Comparison of ENCODE assay signal across 27 cellular contexts in the genomic region with DNA sequence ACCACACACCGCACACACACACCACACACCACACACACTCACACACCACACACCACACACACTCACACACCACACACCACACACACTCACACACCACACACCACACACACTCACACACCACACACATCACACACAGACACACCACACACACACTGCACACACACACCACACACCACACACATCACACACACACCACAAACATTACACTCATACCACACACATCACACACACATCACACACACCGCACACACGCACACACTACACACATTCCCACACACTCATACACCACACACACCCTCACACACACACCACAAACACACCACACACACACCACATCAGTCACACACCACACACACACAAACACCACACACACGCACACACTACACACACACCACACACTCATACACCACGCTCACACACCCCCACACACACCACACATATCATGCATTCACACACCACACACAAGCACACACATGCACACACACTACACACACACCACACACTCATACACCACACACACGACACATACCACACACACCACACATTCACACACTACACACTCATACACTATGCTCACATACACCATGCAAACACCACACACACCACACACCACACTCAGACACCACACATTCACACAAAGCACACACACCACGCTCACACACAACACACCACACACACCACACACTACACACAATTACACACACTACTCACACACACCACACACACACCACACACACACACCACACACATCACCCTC. TPM values are rescaled to one million over a fixed set of nuclear protein-coding genes. Genes with fewer than 3 reads are reported as not detected.
"Had no signal": no experiment of that assay in that cellular context is flagged by ENCODE, and none has a peak within 500 bp of the region (broad histone marks: within the 10 kb centered on the region; RNA-seq: fewer than 3 reads in every experiment).

No MANE protein-coding gene starts in this region.

- H3K9ac ChIP-seq: parathyroid adenoma had no signal

- H3K27ac Mint-ChIP-seq: activated CD4-positive, alpha-beta memory T cell treated with anti-CD3 and anti-CD28 coated beads for 36 hours; activated CD4-positive, alpha-beta T cell treated with anti-CD3 and anti-CD28 coated beads, Interleukin-2, amount 10 ng/mL, durations not matched to agents 24 days and 14 days; activated naive CD4-positive, alpha-beta T cell treated with anti-CD3 and anti-CD28 coated beads, Interleukin-2, amount 10 ng/mL, durations not matched to agents 7 days and 5 days; activated T-cell treated with anti-CD3 and anti-CD28 coated beads, Interleukin-2, amount 50 U/mL, for 24 hours; dendritic cell treated with granulocyte-macrophage colony-stimulating factor and Interleukin-4, amounts not matched to agents 40 ng/mL and 50 ng/mL, for 4 days; naive B cell; T-helper 17 cell had no signal

- H3K4me1 ChIP-seq: foreskin keratinocyte, parathyroid adenoma had no signal

- ATAC-seq: T-helper 17 cell had no signal

- H3K4me3 ChIP-seq: uterus had no signal

- H3K27ac ChIP-seq: esophagus muscularis mucosa, foreskin keratinocyte, heart right ventricle, parathyroid adenoma, spleen, tibial nerve, uterus, WERI-Rb-1 had no signal

- H2AFZ ChIP-seq: parathyroid adenoma had no signal

- FAIRE-seq: islet of Langerhans had no signal

- H3K9me3 ChIP-seq: uterus had no signal

- H3K9me3 Mint-ChIP-seq: activated CD4-positive, alpha-beta memory T cell treated with anti-CD3 and anti-CD28 coated beads for 36 hours; activated CD4-positive, alpha-beta T cell treated with anti-CD3 and anti-CD28 coated beads, Interleukin-2, amount 10 ng/mL, durations not matched to agents 24 days and 14 days; activated naive CD4-positive, alpha-beta T cell treated with anti-CD3 and anti-CD28 coated beads, Interleukin-2, amount 10 ng/mL, durations not matched to agents 7 days and 5 days had no signal

- H3K36me3 ChIP-seq: esophagus muscularis mucosa, heart right ventricle, left ventricle myocardium inferior, spleen, tibial nerve, uterus, WERI-Rb-1 had no signal

- H3K36me3 Mint-ChIP-seq: activated CD4-positive, alpha-beta memory T cell treated with anti-CD3 and anti-CD28 coated beads for 36 hours; activated naive CD4-positive, alpha-beta T cell treated with anti-CD3 and anti-CD28 coated beads, Interleukin-2, amount 10 ng/mL, durations not matched to agents 7 days and 5 days had no signal

- H3K79me2 ChIP-seq: parathyroid adenoma had no signal

- H3K4me3 Mint-ChIP-seq: activated CD4-positive, alpha-beta memory T cell treated with anti-CD3 and anti-CD28 coated beads for 36 hours; activated CD4-positive, alpha-beta T cell treated with anti-CD3 and anti-CD28 coated beads, Interleukin-2, amount 10 ng/mL, durations not matched to agents 24 days and 14 days; activated naive CD4-positive, alpha-beta T cell treated with anti-CD3 and anti-CD28 coated beads, Interleukin-2, amount 10 ng/mL, durations not matched to agents 7 days and 5 days; activated T-cell treated with anti-CD3 and anti-CD28 coated beads, Interleukin-2, amount 50 U/mL, for 24 hours; dendritic cell treated with granulocyte-macrophage colony-stimulating factor and Interleukin-4, amounts not matched to agents 40 ng/mL and 50 ng/mL, for 4 days; naive B cell; T-helper 17 cell had no signal

- DNase-seq: activated CD4-positive, alpha-beta memory T cell treated with anti-CD3 and anti-CD28 coated beads for 36 hours; activated CD4-positive, alpha-beta T cell treated with anti-CD3 and anti-CD28 coated beads, Interleukin-2, amount 10 ng/mL, durations not matched to agents 24 days and 14 days; activated CD4-positive, CD25-positive, alpha-beta regulatory T cell treated with anti-CD3 and anti-CD28 coated beads, Interleukin-2, amount 50 U/mL, for 72 hours; activated CD8-positive, alpha-beta memory T cell treated with anti-CD3 and anti-CD28 coated beads, Interleukin-2, amount 50 U/mL, for 4 hours; activated gamma-delta T cell; activated naive CD4-positive, alpha-beta T cell treated with anti-CD3 and anti-CD28 coated beads, Interleukin-2, amount 10 ng/mL, durations not matched to agents 7 days and 5 days; activated T-cell treated with anti-CD3 and anti-CD28 coated beads, Interleukin-2, amount 50 U/mL, for 24 hours; amniotic stem cell; central memory CD4-positive, alpha-beta T cell; foreskin keratinocyte; heart right ventricle; left ventricle myocardium inferior; naive B cell; nucleus accumbens; psoas muscle; spleen; stimulated activated naive CD4-positive, alpha-beta T cell; T-helper 17 cell; T1000; uterus; WERI-Rb-1 had no signal

RNA-seq across cellular contexts. Expression of a gene that starts 1.1 kb away (rescaled TPM):
- total RNA-seq: activated CD4-positive, alpha-beta memory T cell treated with anti-CD3 and anti-CD28 coated beads for 36 hours; activated CD8-positive, alpha-beta memory T cell treated with anti-CD3 and anti-CD28 coated beads for 36 hours; foreskin keratinocyte had no signal
- polyA plus RNA-seq: foreskin keratinocyte had no signal
